Comparison of ENCODE assay signal across 8 cellular contexts in genomic region chr19:53868892-53869804, GRCh38. TPM values are rescaled to one million over a fixed set of nuclear protein-coding genes. Genes with fewer than 3 reads are reported as not detected.
A peak's percentile ranks its signal among the peaks of the same experiment; 100 is the strongest.
DNase-seq lines count a peak whose midpoint lies in the region; ATAC-seq and TF ChIP-seq lines count a peak whose summit lies in the region.

No MANE protein-coding gene starts in this region.

- peak; percentile 64 for TF ChIP-seq POLR2A in ovary (IDR thresholded peaks at IDR 0.05)

- H3K36me3 Mint-ChIP-seq in activated naive CD8-positive, alpha-beta T cell = peaks cover 6% of the 10 kb centered on the region
- peaks cover under 1% of the 10 kb centered on the region for H3K36me3 Mint-ChIP-seq in glutamatergic neuron (ENCODE audit: unreplicated experiment)

- peaks cover 6% of the 10 kb centered on the region for H3K4me1 ChIP-seq in ovary (ENCODE audit: insufficient read depth)
- H3K4me1 ChIP-seq in thymus (ENCODE audit: control insufficient read depth, insufficient read depth, low read length) = peaks cover 15% of the 10 kb centered on the region

- TF ChIP-seq CTCF in glutamatergic neuron (IDR thresholded peaks at IDR 0.05; ENCODE audit: partially characterized antibody, unreplicated experiment) = no peak
- TF ChIP-seq CTCF in ovary (IDR thresholded peaks at IDR 0.05) = peak in 2 of 3 donors; percentile 65 to 79

- no peaks in the 10 kb centered on the region for H3K27me3 Mint-ChIP-seq in activated naive CD8-positive, alpha-beta T cell
- peaks cover 12% of the 10 kb centered on the region for H3K27me3 Mint-ChIP-seq in glutamatergic neuron (ENCODE audit: unreplicated experiment)

- TF ChIP-seq EP300 in ovary (IDR thresholded peaks at IDR 0.05) = no peak

- peak overlapping the region; percentile 41 for H3K27ac Mint-ChIP-seq in activated naive CD8-positive, alpha-beta T cell
- no peak overlapping the region for H3K27ac Mint-ChIP-seq in glutamatergic neuron (ENCODE audit: unreplicated experiment)

- no peaks in the 10 kb centered on the region for H3K9me3 Mint-ChIP-seq in activated naive CD8-positive, alpha-beta T cell (ENCODE audit: low read depth)
- peaks cover 15% of the 10 kb centered on the region for H3K9me3 Mint-ChIP-seq in glutamatergic neuron (ENCODE audit: unreplicated experiment)

- H3K27ac ChIP-seq in ovary (peak overlapping the region; percentile 70 to 92), thymus (ENCODE audit: low read depth) (peak overlapping the region; percentile 90)

- no peaks in the 10 kb centered on the region for H3K27me3 ChIP-seq in ovary
- no peaks in the 10 kb centered on the region for H3K27me3 ChIP-seq in thymus (ENCODE audit: control insufficient read depth, insufficient read depth)

- WGBS in ovary, 3 donors = 0 to 1% (median 1%) methylated on average over 60 to 75 of the region's 75 CpGs
- WGBS in thymus = under 1% methylated on average over 75 of the region's 75 CpGs

- H3K4me3 ChIP-seq in ovary (peak overlapping the region; percentile 73), thymus (ENCODE audit: low read length) (peak overlapping the region; percentile 83)

- peak; percentile 37 for DNase-seq in NCI-H146 (lab: John Stamatoyannopoulos, UW)
- DNase-seq in NCI-H146 treated with DMSO at 0.1 percent for 48 hours (lab: John Stamatoyannopoulos, UW; ENCODE audit: unreplicated experiment) = no peak
- peak; percentile 62 for DNase-seq in SKM-1 (lab: John Stamatoyannopoulos, UW; ENCODE audit: unreplicated experiment)
- DNase-seq in glutamatergic neuron = peak; percentile 83
- DNase-seq in ovary = peak; percentile 90 to 97 (median 93)

- no peaks in the 10 kb centered on the region for H3K36me3 ChIP-seq in ovary
- H3K36me3 ChIP-seq in thymus (ENCODE audit: control insufficient read depth, insufficient read depth) = peaks cover 15% of the 10 kb centered on the region

- H3K9me3 ChIP-seq in ovary (no peaks in the 10 kb centered on the region), thymus (ENCODE audit: control insufficient read depth) (no peaks in the 10 kb centered on the region)

- ATAC-seq in HG03520 (IDR thresholded peaks at IDR 0.05; ENCODE audit: unreplicated experiment) = peak; percentile 29

- peaks cover 57% of the 10 kb centered on the region for H3K4me1 Mint-ChIP-seq in activated naive CD8-positive, alpha-beta T cell (ENCODE audit: low read depth)
- H3K4me1 Mint-ChIP-seq in glutamatergic neuron (ENCODE audit: low read depth, unreplicated experiment) = peaks cover 3% of the 10 kb centered on the region

- intact Hi-C loops in ovary (cut with DNase I) = no loop called here

- H3K4me3 Mint-ChIP-seq in activated naive CD8-positive, alpha-beta T cell = peak overlapping the region; percentile 79
- H3K4me3 Mint-ChIP-seq in glutamatergic neuron (ENCODE audit: unreplicated experiment) = peak overlapping the region; percentile 88

RNA-seq across cellular contexts. Expression of gene MYADM, which starts 1.5 kb away (rescaled TPM):
- total RNA-seq in glutamatergic neuron (ENCODE audit: unreplicated experiment) = 61.5 TPM
- total RNA-seq in ovary = 100 to 1,000 TPM in 5 of 7 donors, 10 to 100 TPM in 2; 27.5 to 216 (median 146) TPM
- 100 to 1,000 TPM in 1 of 2 donors, 10 to 100 TPM in 1; 86.3 to 134 TPM for polyA plus RNA-seq in ovary
- polyA plus RNA-seq in thymus = 34.4 TPM

RNA-seq across cellular contexts. Expression of gene PRKCG, which starts 12.8 kb away (rescaled TPM):
- total RNA-seq in glutamatergic neuron (ENCODE audit: unreplicated experiment) (33.1 TPM), ovary (under 1 TPM in 1 of 7 donors, not detected in 6; 0.08 TPM)
- polyA plus RNA-seq in ovary (under 1 TPM in 1 of 2 donors, not detected in 1; 0.04 TPM), thymus (4.5 TPM)

RNA-seq across cellular contexts. Expression of gene CACNG7, which starts 39.9 kb away (rescaled TPM):
- 60.4 TPM for total RNA-seq in glutamatergic neuron (ENCODE audit: unreplicated experiment)
- total RNA-seq in ovary = not detected
- polyA plus RNA-seq in ovary = under 1 TPM in 1 of 2 donors, not detected in 1; 0.02 TPM
- polyA plus RNA-seq in thymus = 0.05 TPM

RNA-seq across cellular contexts. Expression of gene NLRP12, which starts 45.0 kb away (rescaled TPM):
- total RNA-seq in glutamatergic neuron (ENCODE audit: unreplicated experiment) (0.12 TPM), ovary (under 1 TPM; 0.05 to 0.95 (median 0.17) TPM)
- polyA plus RNA-seq in ovary (under 1 TPM; 0.05 to 0.15 TPM), thymus (0.21 TPM)

Comparison
In these comparisons a context has a peak if more than half of its experiments do, and no peak if none do; other contexts are left out.
1. RNA of gene PRKCG, which starts 12.8 kb away (total RNA-seq): 33.1 TPM in glutamatergic neuron (single experiment); 0.08 TPM in ovary; every median in the first group is over 10 times any median in the second.
2. RNA of gene CACNG7, which starts 39.9 kb away (total RNA-seq): 60.4 TPM in glutamatergic neuron (single experiment); not detected in ovary; every median in the first group is over 10 times any median in the second.